ENCODE assay signal across 1 cellular context in the genomic region with DNA sequence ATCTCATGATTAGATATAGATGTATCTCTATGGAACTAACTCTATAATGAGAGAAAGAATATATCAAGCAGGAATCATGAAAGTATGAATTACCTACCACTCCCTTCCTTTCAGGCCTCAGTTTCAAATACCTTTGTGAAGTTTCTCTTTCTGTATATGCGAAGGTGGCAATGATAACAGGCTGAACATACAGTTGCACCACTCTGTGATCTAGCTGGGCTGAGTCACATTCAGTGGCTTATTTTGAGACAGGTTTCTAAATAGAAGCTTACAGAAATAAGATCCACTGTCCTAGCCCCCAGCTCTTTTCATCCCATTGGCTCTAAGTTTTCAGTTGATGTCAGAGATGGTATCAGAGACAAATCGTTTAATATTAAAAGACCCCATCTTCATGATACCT.
A peak's percentile ranks its signal among the peaks of the same experiment; 100 is the strongest.
TF ChIP-seq lines count a peak whose summit lies in the region.

No MANE protein-coding gene starts in this region.

TF ChIP-seq in IMR-90, 13 proteins besides CTCF, POLR2A, EP300 and RAD21 (continued from another document):
- TF ChIP-seq, protein P1, sequence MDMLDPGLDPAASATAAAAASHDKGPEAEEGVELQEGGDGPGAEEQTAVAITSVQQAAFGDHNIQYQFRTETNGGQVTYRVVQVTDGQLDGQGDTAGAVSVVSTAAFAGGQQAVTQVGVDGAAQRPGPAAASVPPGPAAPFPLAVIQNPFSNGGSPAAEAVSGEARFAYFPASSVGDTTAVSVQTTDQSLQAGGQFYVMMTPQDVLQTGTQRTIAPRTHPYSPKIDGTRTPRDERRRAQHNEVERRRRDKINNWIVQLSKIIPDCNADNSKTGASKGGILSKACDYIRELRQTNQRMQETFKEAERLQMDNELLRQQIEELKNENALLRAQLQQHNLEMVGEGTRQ (IDR thresholded peaks at IDR 0.05; ENCODE audit: low read depth, low read length), result no peak
- TF ChIP-seq SMC3 (IDR thresholded peaks at IDR 0.05; ENCODE audit: low read depth, low read length) (no peak), MXI1 (IDR thresholded peaks at IDR 0.05; ENCODE audit: borderline replicate concordance, low read depth, low read length) (no peak), CEBPB (IDR thresholded peaks at IDR 0.05; ENCODE audit: low read depth, low read length) (peak; percentile 40)
